ENCODE assay signal across 8 cellular contexts in genomic region chr2:24021122-24021998, GRCh38. TPM values are rescaled to one million over a fixed set of nuclear protein-coding genes. Genes with fewer than 3 reads are reported as not detected.
DNase-seq lines count a peak whose midpoint lies in the region; ATAC-seq, FAIRE-seq and TF ChIP-seq lines count a peak whose summit lies in the region.

No MANE protein-coding gene starts in this region.

- no peak for TF ChIP-seq CTCF in RWPE1 (conservative IDR thresholded peaks at IDR 0.05; ENCODE audit: low read depth)
- peak; percentile 22 for TF ChIP-seq CTCF in fibroblast of mammary gland (conservative IDR thresholded peaks at IDR 0.05; ENCODE audit: control insufficient read depth, insufficient read depth, low read depth, low read length)
- TF ChIP-seq CTCF in testis (IDR thresholded peaks at IDR 0.05): peak in 1 of 3 experiments; percentile 3

- WGBS in testis, 2 donors: 81 to 91% methylated on average over 11 to 19 of the region's 19 CpGs

- no peak overlapping the region for H3K27ac ChIP-seq in RWPE1
- H3K27ac ChIP-seq in testis: no peak overlapping the region

- CTCF ChIA-PET in activated naive CD4-positive, alpha-beta T cell treated with anti-CD3 and anti-CD28 coated beads, Interleukin-2, amount 10 ng/mL, durations not matched to agents 7 days and 5 days (lab: Charles Lee): interaction anchor here (1.2 kb wide), 2 partner anchors 63 to 197 kb away, joined by 3 to 4 read pairs; partner anchors contain the start of gene TP53I3
- CTCF ChIA-PET in RWPE1 (lab: Yijun Ruan, JAX): no interaction called here

- no peaks in the 10 kb centered on the region for H3K36me3 ChIP-seq in testis (ENCODE audit: low read depth, missing control alignments)

- intact Hi-C loops in testis (cut with DNase I; ENCODE audit: low total_unique reads): no loop called here
- intact Hi-C loops in activated T-helper 1 cell treated with anti-CD3 and anti-CD28 coated beads, Interleukin-12 subunit alpha, Interleukin-12 subunit beta, Interleukin-2, Interleukin-4 antibody, amounts not matched to agents 30 ng/mL and 10 ng/mL and 1 ng/mL, durations not matched to agents 14 hours and 24 hours and 36 hours (cut with micrococcal nuclease): no loop called here

- peaks cover 8% of the 10 kb centered on the region for H3K36me3 Mint-ChIP-seq in activated naive CD4-positive, alpha-beta T cell treated with anti-CD3 and anti-CD28 coated beads, Interleukin-2, amount 10 ng/mL, durations not matched to agents 7 days and 5 days
- no peaks in the 10 kb centered on the region for H3K36me3 Mint-ChIP-seq in activated T-helper 1 cell treated with anti-CD3 and anti-CD28 coated beads, Interleukin-12 subunit alpha, Interleukin-12 subunit beta, Interleukin-2, Interleukin-4 antibody, amounts not matched to agents 30 ng/mL and 10 ng/mL and 1 ng/mL, durations not matched to agents 14 hours and 24 hours and 36 hours (ENCODE audit: low read depth)

- H3K27me3 Mint-ChIP-seq in activated naive CD4-positive, alpha-beta T cell treated with anti-CD3 and anti-CD28 coated beads, Interleukin-2, amount 10 ng/mL, durations not matched to agents 7 days and 5 days: no peaks in the 10 kb centered on the region
- H3K27me3 Mint-ChIP-seq in activated T-helper 1 cell treated with anti-CD3 and anti-CD28 coated beads, Interleukin-12 subunit alpha, Interleukin-12 subunit beta, Interleukin-2, Interleukin-4 antibody, amounts not matched to agents 30 ng/mL and 10 ng/mL and 1 ng/mL, durations not matched to agents 14 hours and 24 hours and 36 hours (ENCODE audit: insufficient read depth): no peaks in the 10 kb centered on the region

- H3K4me1 Mint-ChIP-seq in activated naive CD4-positive, alpha-beta T cell treated with anti-CD3 and anti-CD28 coated beads, Interleukin-2, amount 10 ng/mL, durations not matched to agents 7 days and 5 days: no peaks in the 10 kb centered on the region
- no peaks in the 10 kb centered on the region for H3K4me1 Mint-ChIP-seq in activated T-helper 1 cell treated with anti-CD3 and anti-CD28 coated beads, Interleukin-12 subunit alpha, Interleukin-12 subunit beta, Interleukin-2, Interleukin-4 antibody, amounts not matched to agents 30 ng/mL and 10 ng/mL and 1 ng/mL, durations not matched to agents 14 hours and 24 hours and 36 hours (ENCODE audit: low read depth)

- no peaks in the 10 kb centered on the region for H3K9me3 ChIP-seq in testis

- no peak overlapping the region for H3K4me3 Mint-ChIP-seq in activated naive CD4-positive, alpha-beta T cell treated with anti-CD3 and anti-CD28 coated beads, Interleukin-2, amount 10 ng/mL, durations not matched to agents 7 days and 5 days
- H3K4me3 Mint-ChIP-seq in activated T-helper 1 cell treated with anti-CD3 and anti-CD28 coated beads, Interleukin-12 subunit alpha, Interleukin-12 subunit beta, Interleukin-2, Interleukin-4 antibody, amounts not matched to agents 30 ng/mL and 10 ng/mL and 1 ng/mL, durations not matched to agents 14 hours and 24 hours and 36 hours: no peak overlapping the region

- FAIRE-seq in frontal cortex (lab: Jason Lieb, UNC): no peak

- no peaks in the 10 kb centered on the region for H3K27me3 ChIP-seq in testis

- no peak for ATAC-seq in GM21576 (IDR thresholded peaks at IDR 0.05; ENCODE audit: unreplicated experiment)

- POLR2A ChIA-PET in RWPE1 (lab: Yijun Ruan, JAX; ENCODE audit: low non-redundant PET): no interaction called here

- H3K27ac Mint-ChIP-seq in activated naive CD4-positive, alpha-beta T cell treated with anti-CD3 and anti-CD28 coated beads, Interleukin-2, amount 10 ng/mL, durations not matched to agents 7 days and 5 days: no peak overlapping the region
- no peak overlapping the region for H3K27ac Mint-ChIP-seq in activated T-helper 1 cell treated with anti-CD3 and anti-CD28 coated beads, Interleukin-12 subunit alpha, Interleukin-12 subunit beta, Interleukin-2, Interleukin-4 antibody, amounts not matched to agents 30 ng/mL and 10 ng/mL and 1 ng/mL, durations not matched to agents 14 hours and 24 hours and 36 hours

- TF ChIP-seq POLR2A in testis (IDR thresholded peaks at IDR 0.05): no peak

- no peak overlapping the region for H3K4me3 ChIP-seq in fibroblast of mammary gland (ENCODE audit: control insufficient read depth, low read depth, low read length)
- no peak overlapping the region for H3K4me3 ChIP-seq in testis

- H3K9me3 Mint-ChIP-seq in activated naive CD4-positive, alpha-beta T cell treated with anti-CD3 and anti-CD28 coated beads, Interleukin-2, amount 10 ng/mL, durations not matched to agents 7 days and 5 days: no peaks in the 10 kb centered on the region
- no peaks in the 10 kb centered on the region for H3K9me3 Mint-ChIP-seq in activated T-helper 1 cell treated with anti-CD3 and anti-CD28 coated beads, Interleukin-12 subunit alpha, Interleukin-12 subunit beta, Interleukin-2, Interleukin-4 antibody, amounts not matched to agents 30 ng/mL and 10 ng/mL and 1 ng/mL, durations not matched to agents 14 hours and 24 hours and 36 hours

- peak; percentile 31 for DNase-seq in activated naive CD4-positive, alpha-beta T cell treated with anti-CD3 and anti-CD28 coated beads, Interleukin-2, amount 10 ng/mL, durations not matched to agents 7 days and 5 days
- no peak for DNase-seq in activated naive CD4-positive, alpha-beta T cell treated with Interleukin-2 at 50 U/mL for 16 hours
- DNase-seq in RWPE1 (ENCODE audit: low spot score) (peak; percentile 64), fibroblast of mammary gland (ENCODE audit: low read depth) (no peak), testis (peak; percentile 14), frontal cortex (ENCODE audit: low spot score in 2 of 2) (no peak)
- DNase-seq in activated T-helper 1 cell treated with anti-CD3 and anti-CD28 coated beads, Interleukin-12 subunit alpha, Interleukin-12 subunit beta, Interleukin-2, Interleukin-4 antibody, amounts not matched to agents 30 ng/mL and 10 ng/mL and 1 ng/mL, durations not matched to agents 14 hours and 24 hours and 36 hours (ENCODE audit: low spot score): no peak

- H3K4me1 ChIP-seq in testis: no peaks in the 10 kb centered on the region

RNA-seq across cellular contexts. Expression of gene MFSD2B, which starts 11.5 kb away (rescaled TPM):
- under 1 TPM; 0.39 to 0.50 TPM for total RNA-seq in testis
- polyA plus RNA-seq in testis (ENCODE audit: insufficient read depth, low read depth, low replicate concordance): 0.94 TPM
- 0.41 TPM for total RNA-seq in frontal cortex
- total RNA-seq in activated T-helper 1 cell treated with anti-CD3 and anti-CD28 coated beads, Interleukin-12 subunit alpha, Interleukin-12 subunit beta, Interleukin-2, Interleukin-4 antibody, amounts not matched to agents 30 ng/mL and 10 ng/mL and 1 ng/mL, durations not matched to agents 14 hours and 24 hours and 36 hours: 0.12 TPM in 1 of 2 replicates, not detected in the other

RNA-seq across cellular contexts. Expression of gene WDCP, which starts 25.8 kb away (rescaled TPM):
- total RNA-seq in testis: 10 to 100 TPM in 1 of 2 donors, 1 to 10 TPM in 1; 9.8 to 11.5 TPM
- polyA plus RNA-seq in testis (ENCODE audit: insufficient read depth, low read depth, low replicate concordance): 10.4 TPM
- 27.3 TPM for total RNA-seq in frontal cortex
- total RNA-seq in activated T-helper 1 cell treated with anti-CD3 and anti-CD28 coated beads, Interleukin-12 subunit alpha, Interleukin-12 subunit beta, Interleukin-2, Interleukin-4 antibody, amounts not matched to agents 30 ng/mL and 10 ng/mL and 1 ng/mL, durations not matched to agents 14 hours and 24 hours and 36 hours: 21.9 and 23.1 TPM in 2 replicates

RNA-seq across cellular contexts. Expression of gene FKBP1B, which starts 28.2 kb away (rescaled TPM):
- total RNA-seq in testis (1 to 10 TPM; 2.7 to 3.0 TPM), frontal cortex (73.8 TPM)
- 3.6 TPM for polyA plus RNA-seq in testis (ENCODE audit: insufficient read depth, low read depth, low replicate concordance)
- 0.47 and 0.71 TPM in 2 replicates for total RNA-seq in activated T-helper 1 cell treated with anti-CD3 and anti-CD28 coated beads, Interleukin-12 subunit alpha, Interleukin-12 subunit beta, Interleukin-2, Interleukin-4 antibody, amounts not matched to agents 30 ng/mL and 10 ng/mL and 1 ng/mL, durations not matched to agents 14 hours and 24 hours and 36 hours

RNA-seq across cellular contexts. Expression of gene SF3B6, which starts 54.8 kb away (rescaled TPM):
- total RNA-seq in testis (10 to 100 TPM; 69.3 to 87.4 TPM), frontal cortex (125 TPM)
- 142 TPM for polyA plus RNA-seq in testis (ENCODE audit: insufficient read depth, low read depth, low replicate concordance)
- 128 and 145 TPM in 2 replicates for total RNA-seq in activated T-helper 1 cell treated with anti-CD3 and anti-CD28 coated beads, Interleukin-12 subunit alpha, Interleukin-12 subunit beta, Interleukin-2, Interleukin-4 antibody, amounts not matched to agents 30 ng/mL and 10 ng/mL and 1 ng/mL, durations not matched to agents 14 hours and 24 hours and 36 hours

Comparison
In these comparisons a context has a peak if more than half of its experiments do, and no peak if none do; other contexts are left out.
1. DNase-seq: peak in activated naive CD4-positive, alpha-beta T cell treated with anti-CD3 and anti-CD28 coated beads, Interleukin-2, amount 10 ng/mL, durations not matched to agents 7 days and 5 days (single experiment), RWPE1 (single experiment) and testis (single experiment); none in activated naive CD4-positive, alpha-beta T cell treated with Interleukin-2 at 50 U/mL for 16 hours (single experiment), fibroblast of mammary gland (single experiment), frontal cortex (0 of 2) and activated T-helper 1 cell treated with anti-CD3 and anti-CD28 coated beads, Interleukin-12 subunit alpha, Interleukin-12 subunit beta, Interleukin-2, Interleukin-4 antibody, amounts not matched to agents 30 ng/mL and 10 ng/mL and 1 ng/mL, durations not matched to agents 14 hours and 24 hours and 36 hours (single experiment).
2. RNA of gene FKBP1B, which starts 28.2 kb away (total RNA-seq): 73.8 TPM in frontal cortex (single experiment); 2.7 to 3.0 TPM in testis and 0.47 to 0.71 TPM in activated T-helper 1 cell treated with anti-CD3 and anti-CD28 coated beads, Interleukin-12 subunit alpha, Interleukin-12 subunit beta, Interleukin-2, Interleukin-4 antibody, amounts not matched to agents 30 ng/mL and 10 ng/mL and 1 ng/mL, durations not matched to agents 14 hours and 24 hours and 36 hours; every median in the first group is over 10 times any median in the second.